ENCODE assay signal across 11 cellular contexts in the genomic region with DNA sequence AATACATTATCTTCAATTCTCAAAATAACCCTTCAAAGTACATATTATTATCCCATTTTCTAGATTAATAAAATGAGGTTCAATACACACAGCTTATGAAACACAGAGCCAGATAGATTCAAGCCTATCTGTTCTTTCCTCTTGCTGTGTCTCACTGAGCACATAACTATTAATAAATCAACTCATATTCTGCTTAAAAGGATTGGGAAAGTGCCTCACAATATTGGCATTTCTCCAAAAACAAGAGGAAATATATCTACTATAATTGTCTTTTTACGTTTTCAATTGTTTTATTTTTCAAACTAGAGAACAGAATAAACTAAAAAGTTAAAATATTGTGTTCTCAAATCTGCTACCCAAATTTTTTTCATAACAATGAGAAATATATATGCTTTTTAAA. TPM values are rescaled to one million over a fixed set of nuclear protein-coding genes. Genes with fewer than 3 reads are reported as not detected.
"Had no signal": no experiment of that assay in that cellular context is flagged by ENCODE, and none has a peak within 500 bp of the region (broad histone marks: within the 10 kb centered on the region; RNA-seq: fewer than 3 reads in every experiment).

No MANE protein-coding gene starts in this region.

- H3K36me3 ChIP-seq: HAP-1 had no signal

- FAIRE-seq: HTR-8/SVneo had no signal

- H3K27ac ChIP-seq: GM23248, KMS-11 had no signal

- H3K9ac ChIP-seq: GM23248, KMS-11 had no signal

- H3K4me3 ChIP-seq: GM23248, HAP-1 had no signal

- ATAC-seq: HCT116 had no signal

- H3K9me3 ChIP-seq: HAP-1 had no signal

- DNase-seq: GM23248, GOT3, H7, HFFc6, IMR-90, KBM-7 had no signal

RNA-seq across cellular contexts. Expression of gene DCHS2, which starts 15.8 kb away (rescaled TPM):
- total RNA-seq: GM23248, HFFc6, HT-29, IMR-90 had no signal
- polyA plus RNA-seq: GM23248, IMR-90 had no signal
